In the genomic region with DNA sequence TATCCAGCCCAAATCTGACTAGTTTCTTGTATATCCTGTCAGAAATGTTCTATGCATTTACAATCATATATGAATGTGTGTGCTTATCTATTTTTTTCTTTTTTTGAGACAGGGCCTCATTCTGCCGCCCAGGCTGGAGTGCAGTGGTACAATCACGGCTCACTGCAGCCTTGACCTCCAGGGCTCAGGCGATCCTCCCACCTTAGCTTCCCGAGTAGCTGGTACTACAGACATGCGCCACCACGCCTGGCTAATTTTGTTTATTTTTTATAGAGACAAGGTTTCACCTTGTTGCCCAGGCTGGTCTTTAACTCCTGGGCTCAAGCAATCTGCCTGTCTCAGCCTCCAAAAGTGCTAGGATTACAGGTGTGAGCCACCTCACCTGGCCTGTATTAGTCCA, we compare ENCODE assay signal across 19 cellular contexts. TPM values are rescaled to one million over a fixed set of nuclear protein-coding genes. Genes with fewer than 3 reads are reported as not detected.
"Had no signal": no experiment of that assay in that cellular context is flagged by ENCODE, and none has a peak within 500 bp of the region (broad histone marks: within the 10 kb centered on the region; RNA-seq: fewer than 3 reads in every experiment).

No MANE protein-coding gene starts in this region.

- DNase-seq: activated CD4-positive, alpha-beta memory T cell treated with anti-CD3 and anti-CD28 coated beads, Interleukin-2, amount 10 ng/mL, durations not matched to agents 7 days and 5 days; activated CD4-positive, CD25-positive, alpha-beta regulatory T cell treated with anti-CD3 and anti-CD28 coated beads, Interleukin-2, amount 50 U/mL, for 72 hours; activated naive CD4-positive, alpha-beta T cell treated with anti-CD3 and anti-CD28 coated beads, Interleukin-2, amount 10 ng/mL, durations not matched to agents 7 days and 5 days; adrenal gland; erythroblast; gastrocnemius medialis; heart right ventricle; left cardiac atrium; lower lobe of right lung; midbrain; retina; stimulated activated CD4-positive, alpha-beta T cell treated with anti-CD3 and anti-CD28 coated beads, Interleukin-2, amount 100 ng/mL, for 48 hours; stimulated activated naive CD4-positive, alpha-beta T cell treated with Interleukin-2 at 50 U/mL for 16 hours; SW 1271; T1000 had no signal

- H3K4me3 Mint-ChIP-seq: activated CD4-positive, alpha-beta memory T cell treated with anti-CD3 and anti-CD28 coated beads, Interleukin-2, amount 10 ng/mL, durations not matched to agents 7 days and 5 days; activated naive CD4-positive, alpha-beta T cell treated with anti-CD3 and anti-CD28 coated beads, Interleukin-2, amount 10 ng/mL, durations not matched to agents 7 days and 5 days; type B pancreatic cell had no signal

- H3K36me3 ChIP-seq: adrenal gland, gastrocnemius medialis, heart right ventricle, lower lobe of right lung, suprapubic skin had no signal

- H3K36me3 Mint-ChIP-seq: activated naive CD4-positive, alpha-beta T cell treated with anti-CD3 and anti-CD28 coated beads, Interleukin-2, amount 10 ng/mL, durations not matched to agents 7 days and 5 days; type B pancreatic cell had no signal

- H3K27ac Mint-ChIP-seq: activated CD4-positive, alpha-beta memory T cell treated with anti-CD3 and anti-CD28 coated beads, Interleukin-2, amount 10 ng/mL, durations not matched to agents 7 days and 5 days; activated naive CD4-positive, alpha-beta T cell treated with anti-CD3 and anti-CD28 coated beads, Interleukin-2, amount 10 ng/mL, durations not matched to agents 7 days and 5 days; type B pancreatic cell had no signal

- H3K27ac ChIP-seq: adrenal gland, dorsolateral prefrontal cortex, gastrocnemius medialis, heart right ventricle, lower lobe of right lung, suprapubic skin had no signal

- H3K9me3 Mint-ChIP-seq: activated CD4-positive, alpha-beta memory T cell treated with anti-CD3 and anti-CD28 coated beads, Interleukin-2, amount 10 ng/mL, durations not matched to agents 7 days and 5 days; activated naive CD4-positive, alpha-beta T cell treated with anti-CD3 and anti-CD28 coated beads, Interleukin-2, amount 10 ng/mL, durations not matched to agents 7 days and 5 days; type B pancreatic cell had no signal

- H3K9me3 ChIP-seq: adrenal gland, gastrocnemius medialis, lower lobe of right lung, suprapubic skin had no signal

- H3K4me3 ChIP-seq: adrenal gland, dorsolateral prefrontal cortex, gastrocnemius medialis, heart right ventricle, lower lobe of right lung, suprapubic skin had no signal

- ATAC-seq: gastrocnemius medialis, heart right ventricle, left cardiac atrium, lower lobe of right lung had no signal

- H3K27me3 Mint-ChIP-seq: activated CD4-positive, alpha-beta memory T cell treated with anti-CD3 and anti-CD28 coated beads, Interleukin-2, amount 10 ng/mL, durations not matched to agents 7 days and 5 days had no signal

- H3K27me3 ChIP-seq: adrenal gland, dorsolateral prefrontal cortex, gastrocnemius medialis, heart right ventricle, suprapubic skin had no signal

RNA-seq across cellular contexts. Expression of gene RAB44, which starts 3.0 kb away (rescaled TPM):
- total RNA-seq: adrenal gland, skeletal muscle tissue had no signal
